21 cellular contexts compared by ENCODE assay signal in genomic region chr13:21089827-21090226, GRCh38.
"Had no signal": no experiment of that assay in that cellular context is flagged by ENCODE, and none has a peak within 500 bp of the region (broad histone marks: within the 10 kb centered on the region; RNA-seq: fewer than 3 reads in every experiment).

No MANE protein-coding gene starts in this region.

- H3K27ac ChIP-seq: RWPE1 had no signal

- H3K9ac ChIP-seq: SK-N-SH had no signal

- DNase-seq: KBM-7, MV-4-11, NCI-H1048, NCI-H1105, NCI-H1417, NCI-H1436 treated with DMSO at 0.1 percent for 48 hours, NCI-H1694, NCI-H187 treated with DMSO at 0.1 percent for 48 hours, NCI-H2029 treated with DMSO at 0.1 percent for 48 hours, NCI-H2171, NCI-H226, NCI-H446, NCI-H510A, NCI-H524 treated with DMSO at 0.1 percent for 48 hours, NCI-H69, NCI-H774, PC-3, SHP77, SK-N-SH had no signal

- H3K4me2 ChIP-seq: SK-N-SH had no signal

- ATAC-seq: Panc1, PC-3 had no signal
